Comparison of ENCODE assay signal across 14 cellular contexts in genomic region chr1:26350701-26351590, GRCh38. TPM values are rescaled to one million over a fixed set of nuclear protein-coding genes. Genes with fewer than 3 reads are reported as not detected.
A peak's percentile ranks its signal among the peaks of the same experiment; 100 is the strongest.
DNase-seq lines count a peak whose midpoint lies in the region; TF ChIP-seq lines count a peak whose summit lies in the region.
"Had no signal": no experiment of that assay in that cellular context is flagged by ENCODE, and none has a peak within 500 bp of the region (broad histone marks: within the 10 kb centered on the region; RNA-seq: fewer than 3 reads in every experiment).

No MANE protein-coding gene starts in this region.

- H3K9me3 ChIP-seq in iPS-20b (ENCODE audit: insufficient read depth, low read depth, low read length) (no peaks in the 10 kb centered on the region), MM.1S (replicated peaks; ENCODE audit: insufficient read depth, low read length) (no peaks in the 10 kb centered on the region)
- H3K9me3 ChIP-seq: HAP-1 had no signal

- H3K4me1 Mint-ChIP-seq in T-helper 2 cell treated with Interferon-gamma antibody and Interleukin-4, amounts not matched to agents 5 μg/mL and 100 μg/mL, for 36 hours (ENCODE audit: low read depth) = peaks cover 5% of the 10 kb centered on the region

- no peaks in the 10 kb centered on the region for H3K36me3 ChIP-seq in iPS-20b (ENCODE audit: insufficient read depth, low read depth, low read length)
- H3K36me3 ChIP-seq in MM.1S (replicated peaks; ENCODE audit: insufficient read depth, low read length) = no peaks in the 10 kb centered on the region
- H3K36me3 ChIP-seq: HAP-1, WERI-Rb-1 had no signal

- H3K27ac ChIP-seq in iPS-20b (ENCODE audit: low read length) (peak overlapping the region; percentile 19), MM.1S (ENCODE audit: low read length) (no peak overlapping the region)
- H3K27ac ChIP-seq: WERI-Rb-1 had no signal

- H3K27me3 Mint-ChIP-seq in T-helper 2 cell treated with Interferon-gamma antibody and Interleukin-4, amounts not matched to agents 5 μg/mL and 100 μg/mL, for 36 hours (ENCODE audit: low read depth) = no peaks in the 10 kb centered on the region
- H3K27me3 Mint-ChIP-seq: activated T-cell treated with anti-CD3 and anti-CD28 coated beads, Interleukin-2, amount 50 U/mL, for 24 hours had no signal

- H3K9ac ChIP-seq in iPS-20b (ENCODE audit: low read depth, low read length) = peak overlapping the region; percentile 50; the same call in 1 of the 2 replicates
- H3K9ac ChIP-seq in MM.1S (ENCODE audit: low read length) = no peak overlapping the region

- no peaks in the 10 kb centered on the region for H3K27me3 ChIP-seq in iPS-20b (ENCODE audit: insufficient read depth, low read length)
- H3K27me3 ChIP-seq in MM.1S (replicated peaks; ENCODE audit: insufficient read depth, low read length) = no peaks in the 10 kb centered on the region

- H3K36me3 Mint-ChIP-seq in T-helper 2 cell treated with Interferon-gamma antibody and Interleukin-4, amounts not matched to agents 5 μg/mL and 100 μg/mL, for 36 hours (ENCODE audit: low read depth) = no peaks in the 10 kb centered on the region

- DNase-seq in HT-29 (ENCODE audit: low spot score) (peak; percentile 71), astrocyte of the spinal cord (ENCODE audit: low read depth, low spot score) (peak; percentile 38), renal cortical epithelial cell (ENCODE audit: low read depth) (peak; percentile 87), MM.1S (no peak), GF-D8 (lab: John Stamatoyannopoulos, UW) (no peak), cortex of kidney (lab: John Stamatoyannopoulos, UW) (no peak)
- DNase-seq in T-helper 2 cell treated with Interferon-gamma antibody and Interleukin-4, amounts not matched to agents 5 μg/mL and 100 μg/mL, for 36 hours (ENCODE audit: low spot score) = no peak
- DNase-seq: activated T-cell treated with anti-CD3 and anti-CD28 coated beads, Interleukin-2, amount 50 U/mL, for 24 hours; amniotic stem cell; CD8-positive, alpha-beta memory T cell; stimulated activated naive CD8-positive, alpha-beta T cell treated with anti-CD3 and anti-CD28 coated beads, Interleukin-15, amount 100 ng/mL, for 72 hours; WERI-Rb-1 had no signal

- no peaks in the 10 kb centered on the region for H3K9me2 ChIP-seq in MM.1S (replicated peaks; ENCODE audit: insufficient read depth, low read length)

- H3K4me2 ChIP-seq in MM.1S (ENCODE audit: low read depth, low read length) = no peak overlapping the region

- no peaks in the 10 kb centered on the region for H4K20me1 ChIP-seq in MM.1S (ENCODE audit: insufficient read depth, low read length)

- H2AFZ ChIP-seq in MM.1S (ENCODE audit: low read length) = no peak overlapping the region

- no peaks in the 10 kb centered on the region for H3K9me3 Mint-ChIP-seq in T-helper 2 cell treated with Interferon-gamma antibody and Interleukin-4, amounts not matched to agents 5 μg/mL and 100 μg/mL, for 36 hours
- H3K9me3 Mint-ChIP-seq: activated T-cell treated with anti-CD3 and anti-CD28 coated beads, Interleukin-2, amount 50 U/mL, for 24 hours; CD8-positive, alpha-beta memory T cell; stimulated activated naive CD8-positive, alpha-beta T cell treated with anti-CD3 and anti-CD28 coated beads, Interleukin-15, amount 100 ng/mL, for 72 hours had no signal

- no peak overlapping the region for H3K27ac Mint-ChIP-seq in T-helper 2 cell treated with Interferon-gamma antibody and Interleukin-4, amounts not matched to agents 5 μg/mL and 100 μg/mL, for 36 hours
- H3K27ac Mint-ChIP-seq: activated T-cell treated with anti-CD3 and anti-CD28 coated beads, Interleukin-2, amount 50 U/mL, for 24 hours; stimulated activated naive CD8-positive, alpha-beta T cell treated with anti-CD3 and anti-CD28 coated beads, Interleukin-15, amount 100 ng/mL, for 72 hours had no signal

- H3K4me3 ChIP-seq in astrocyte of the spinal cord (ENCODE audit: low read depth, low read length) (no peak overlapping the region), iPS-20b (ENCODE audit: low read length) (no peak overlapping the region; the same call in 1 of the 2 replicates), MM.1S (ENCODE audit: low read length) (no peak overlapping the region)
- H3K4me3 ChIP-seq: HAP-1 had no signal

- no peak overlapping the region for H3K4me3 Mint-ChIP-seq in T-helper 2 cell treated with Interferon-gamma antibody and Interleukin-4, amounts not matched to agents 5 μg/mL and 100 μg/mL, for 36 hours
- H3K4me3 Mint-ChIP-seq: activated T-cell treated with anti-CD3 and anti-CD28 coated beads, Interleukin-2, amount 50 U/mL, for 24 hours; stimulated activated naive CD8-positive, alpha-beta T cell treated with anti-CD3 and anti-CD28 coated beads, Interleukin-15, amount 100 ng/mL, for 72 hours had no signal

- H3K4me1 ChIP-seq in iPS-20b (ENCODE audit: insufficient read depth, low read length) (peaks cover 21% of the 10 kb centered on the region), MM.1S (ENCODE audit: low read length) (no peaks in the 10 kb centered on the region)
- H3K4me1 ChIP-seq: HAP-1 had no signal

- TF ChIP-seq CTCF in astrocyte of the spinal cord (IDR thresholded peaks at IDR 0.05; ENCODE audit: low read depth, low read length) (no peak), MM.1S (IDR thresholded peaks at IDR 0.05; ENCODE audit: low read length) (no peak)

- in situ Hi-C loops in astrocyte of the spinal cord (cut with HindIII; ENCODE audit: low sequenced_read_pairs) = no loop called here

- H3F3A ChIP-seq in MM.1S (ENCODE audit: insufficient read depth, low read length) = no peaks in the 10 kb centered on the region

- H3K79me2 ChIP-seq in MM.1S (ENCODE audit: low read length) = no peaks in the 10 kb centered on the region

RNA-seq across cellular contexts. Expression of gene CRYBG2, which starts 3.0 kb away (rescaled TPM):
- total RNA-seq in HT-29 (2014; rRNA removed; shearing (Covaris generic)) = 32.7 and 49.4 TPM in 2 replicates
- 0.35 and 7.1 TPM in 2 replicates for total RNA-seq in renal cortical epithelial cell

RNA-seq across cellular contexts. Expression of gene ZNF683, which starts 21.6 kb away (rescaled TPM):
- not detected in 2 replicates for total RNA-seq in HT-29 (2014; rRNA removed; shearing (Covaris generic))
- total RNA-seq in renal cortical epithelial cell = not detected in 2 replicates

RNA-seq across cellular contexts. Expression of gene CD52, which starts 33.2 kb away (rescaled TPM):
- 1.5 and 2.1 TPM in 2 replicates for total RNA-seq in HT-29 (2014; rRNA removed; shearing (Covaris generic))
- total RNA-seq in renal cortical epithelial cell = not detected in 2 replicates

RNA-seq across cellular contexts. Expression of gene UBXN11, which starts 44.5 kb away (rescaled TPM):
- 22.0 and 26.8 TPM in 2 replicates for total RNA-seq in HT-29 (2014; rRNA removed; shearing (Covaris generic))
- 1.9 and 9.6 TPM in 2 replicates for total RNA-seq in renal cortical epithelial cell

RNA-seq across cellular contexts. Expression of gene LIN28A, which starts 59.7 kb away (rescaled TPM):
- total RNA-seq in HT-29 (2014; rRNA removed; shearing (Covaris generic)) = not detected in 2 replicates
- not detected in 2 replicates for total RNA-seq in renal cortical epithelial cell
- total RNA-seq: CD8-positive, alpha-beta memory T cell had no signal

Comparison
In these comparisons a context has a peak if more than half of its experiments do, and no peak if none do; other contexts are left out.
1. DNase-seq: peak in HT-29 (single experiment), astrocyte of the spinal cord (single experiment) and renal cortical epithelial cell (single experiment); none in MM.1S (single experiment), GF-D8 (single experiment), T-helper 2 cell treated with Interferon-gamma antibody and Interleukin-4, amounts not matched to agents 5 μg/mL and 100 μg/mL, for 36 hours (single experiment) and cortex of kidney (single experiment).